In the genomic region with DNA sequence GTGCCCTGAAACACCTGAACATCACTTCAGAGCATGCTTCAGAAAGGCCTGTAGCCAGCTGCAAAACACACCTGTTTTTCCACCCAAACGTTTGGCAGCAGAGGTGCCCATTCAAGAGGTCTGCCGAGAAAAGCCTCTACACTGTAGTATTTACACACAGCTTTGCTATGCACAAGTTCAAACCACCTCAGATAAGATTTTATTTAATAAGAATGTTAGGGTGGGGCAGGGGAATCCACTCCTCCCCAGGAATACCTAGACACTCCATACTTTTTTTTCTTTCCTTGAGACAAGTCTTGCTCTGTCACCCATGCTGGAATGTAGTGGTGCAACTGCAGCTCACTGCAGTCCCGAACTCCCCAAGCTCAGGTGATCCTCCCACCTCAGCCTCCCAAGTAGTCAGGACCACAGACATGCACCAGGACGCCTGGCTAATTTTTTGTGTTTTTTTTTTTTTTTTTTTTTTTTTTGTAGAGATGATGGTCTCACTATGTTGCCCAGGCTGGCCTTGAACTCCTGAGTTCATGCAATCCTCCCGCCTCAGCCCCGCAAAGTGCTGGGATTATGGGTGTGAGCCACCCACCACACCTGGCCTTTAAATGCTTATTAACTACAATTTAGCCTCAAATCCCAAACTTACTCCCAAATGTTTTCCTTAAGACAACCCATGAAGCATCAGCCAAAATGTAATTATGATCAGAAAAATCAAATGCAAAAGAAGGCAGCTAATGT, we compare ENCODE assay signal across 13 cellular contexts. TPM values are rescaled to one million over a fixed set of nuclear protein-coding genes. Genes with fewer than 3 reads are reported as not detected.
DNase-seq lines count a peak whose midpoint lies in the region; ATAC-seq and TF ChIP-seq lines count a peak whose summit lies in the region.
"Had no signal": no experiment of that assay in that cellular context is flagged by ENCODE, and none has a peak within 500 bp of the region (broad histone marks: within the 10 kb centered on the region; RNA-seq: fewer than 3 reads in every experiment).

No MANE protein-coding gene starts in this region.

- POLR2A ChIA-PET in HEK293 (lab: Yijun Ruan, JAX), result interaction anchor here (0.6 to 2.0 kb wide), 5 partner anchors 10 to 130 kb away, joined by 3 to 11 read pairs (median 5); partner anchors contain the start of genes HSP90AB1, MRPL14 and TMEM63B

- no peak overlapping the region for H3K4me3 Mint-ChIP-seq in mesothelial cell of epicardium
- H3K4me3 Mint-ChIP-seq: T-helper 17 cell had no signal

- H3K4me1 ChIP-seq in HEK293 (ENCODE audit: control insufficient read depth, insufficient read depth, low read length), result peaks cover 9% of the 10 kb centered on the region

- no peak overlapping the region for H3K27ac ChIP-seq in HEK293 (ENCODE audit: extremely low read depth, low read depth, low read length)
- H3K27ac ChIP-seq in brain microvascular endothelial cell, result peak overlapping the region; percentile 90

- H3K4me1 Mint-ChIP-seq in mesothelial cell of epicardium, result peaks cover 38% of the 10 kb centered on the region

- H3K9me3 ChIP-seq in HEK293 (ENCODE audit: control insufficient read depth, insufficient read depth, low read depth, low read length), result no peaks in the 10 kb centered on the region

- H3K4me3 ChIP-seq in HEK293 (ENCODE audit: low read depth, low read length), result no peak overlapping the region
- H3K4me3 ChIP-seq in brain microvascular endothelial cell (ENCODE audit: low read depth, low read length), result no peak overlapping the region

- CTCF ChIA-PET in HEK293 (lab: Yijun Ruan, JAX), result interaction anchor here (1.0 to 3.7 kb wide), 7 partner anchors 12 to 149 kb away, joined by 3 to 30 read pairs (median 6); partner anchors contain the start of gene SLC29A1

- in situ Hi-C loops in brain microvascular endothelial cell (cut with HindIII; ENCODE audit: low pct_ligation_motif_present, low sequenced_read_pairs), result no loop called here

- H3K36me3 ChIP-seq in HEK293 (ENCODE audit: control insufficient read depth in 2 of 2, insufficient read depth in 1 of 2, low read length in 2 of 2) (peaks cover 21 to 34% of the 10 kb centered on the region in 2 experiments), brain microvascular endothelial cell (replicated peaks) (peaks cover 16% of the 10 kb centered on the region)

- no peaks in the 10 kb centered on the region for H3K9me3 Mint-ChIP-seq in mesothelial cell of epicardium
- H3K9me3 Mint-ChIP-seq: activated naive CD4-positive, alpha-beta T cell treated with anti-CD3 and anti-CD28 coated beads, Interleukin-2, amount 50 U/mL, for 72 hours had no signal

- DNase-seq in A172 (ENCODE audit: low spot score) (peak; percentile 74), brain microvascular endothelial cell (no peak), mesothelial cell of epicardium (ENCODE audit: low spot score in 2 of 2, unreplicated experiment in 2 of 2) (no peak), NCI-H187 (lab: John Stamatoyannopoulos, UW) (no peak), SKM-1 treated with dmso at 0.1 percent for 144 hours (lab: John Stamatoyannopoulos, UW; ENCODE audit: unreplicated experiment) (no peak), sciatic nerve (ENCODE audit: low spot score) (no peak)
- DNase-seq: activated CD8-positive, alpha-beta memory T cell treated with anti-CD3 and anti-CD28 coated beads for 24 hours; effector memory CD4-positive, alpha-beta T cell; NCI-H82; T-helper 17 cell had no signal

- no peaks in the 10 kb centered on the region for H3K27me3 Mint-ChIP-seq in mesothelial cell of epicardium (ENCODE audit: low read depth)
- H3K27me3 Mint-ChIP-seq: T-helper 17 cell had no signal

- no peak for ATAC-seq in HG03571 (IDR thresholded peaks at IDR 0.05; ENCODE audit: unreplicated experiment)
- ATAC-seq in sciatic nerve, result no peak
- ATAC-seq: T-helper 17 cell had no signal

- no peaks in the 10 kb centered on the region for H3K27me3 ChIP-seq in brain microvascular endothelial cell (replicated peaks)

- intact Hi-C loops in sciatic nerve (cut with DNase I), result no loop called here

- peak overlapping the region; percentile 47 for H3K27ac Mint-ChIP-seq in mesothelial cell of epicardium

- TF ChIP-seq CTCF in HEK293 (tag by site-specific recombination; IDR thresholded peaks at IDR 0.05), result no peak
- no peak for TF ChIP-seq CTCF in brain microvascular endothelial cell (IDR thresholded peaks at IDR 0.05; ENCODE audit: low read depth, low read length, missing control alignments)
- TF ChIP-seq CTCF in mesothelial cell of epicardium (IDR thresholded peaks at IDR 0.05; ENCODE audit: unreplicated experiment), result no peak

- peaks cover 6% of the 10 kb centered on the region for H3K36me3 Mint-ChIP-seq in mesothelial cell of epicardium
- H3K36me3 Mint-ChIP-seq: activated naive CD4-positive, alpha-beta T cell treated with anti-CD3 and anti-CD28 coated beads, Interleukin-2, amount 50 U/mL, for 72 hours had no signal

TF ChIP-seq in HEK293, 187 proteins besides CTCF, POLR2A, EP300 and RAD21:
- TF ChIP-seq ZNF76 (tag by site-specific recombination; IDR thresholded peaks at IDR 0.05; ENCODE audit: borderline replicate concordance, low read depth) (no peak), ZNF362 (tag by site-specific recombination; IDR thresholded peaks at IDR 0.05) (peak; percentile 73; the same call in 1 of the 2 replicates)

RNA-seq across cellular contexts. Expression of gene MRPL14, which starts 9.7 kb away (rescaled TPM):
- 136 and 149 TPM in 2 replicates for total RNA-seq in A172 (2014; rRNA removed; shearing (Covaris generic))
- 46.9 to 50.9 TPM (median 49.5 TPM) in 3 replicates for total RNA-seq in mesothelial cell of epicardium
- 21.8 TPM for total RNA-seq in sciatic nerve

RNA-seq across cellular contexts. Expression of gene TMEM63B, which starts 9.8 kb away (rescaled TPM):
- total RNA-seq in A172 (2014; rRNA removed; shearing (Covaris generic)), result 43.1 and 47.9 TPM in 2 replicates
- total RNA-seq in mesothelial cell of epicardium (44.7 to 54.9 TPM (median 49.3 TPM) in 3 replicates), sciatic nerve (38.0 TPM)

RNA-seq across cellular contexts. Expression of gene CAPN11, which starts 41.1 kb away (rescaled TPM):
- not detected in 2 replicates for total RNA-seq in A172 (2014; rRNA removed; shearing (Covaris generic))
- total RNA-seq in mesothelial cell of epicardium (not detected in 3 replicates), sciatic nerve (6.9 TPM)
